Comparison of ENCODE assay signal across 1 cellular context in genomic region chr14:57058319-57058718, GRCh38.
TF ChIP-seq lines count a peak whose summit lies in the region.

No MANE protein-coding gene starts in this region.

TF ChIP-seq in GM23338, 12 proteins besides CTCF, POLR2A, EP300 and RAD21 (continued from another document):
- TF ChIP-seq REST (IDR thresholded peaks at IDR 0.05; ENCODE audit: unreplicated experiment) (no peak), ETS1 (IDR thresholded peaks at IDR 0.05) (no peak), CREB1 (CRISPR knock-in tag; IDR thresholded peaks at IDR 0.05; ENCODE audit: low read depth) (no peak), JUNB (IDR thresholded peaks at IDR 0.05; ENCODE audit: unreplicated experiment) (no peak), EZH2phosphoT487 (IDR thresholded peaks at IDR 0.05; ENCODE audit: unreplicated experiment) (no peak)
TF ChIP-seq in GM23338: peak in this region for 0.
